Comparison of ENCODE assay signal across 1 cellular context in genomic region chr12:76611533-76611932, GRCh38.
TF ChIP-seq lines count a peak whose summit lies in the region.

No MANE protein-coding gene starts in this region.

TF ChIP-seq in IMR-90, 13 proteins besides CTCF, POLR2A, EP300 and RAD21:
- no peak for TF ChIP-seq RCOR1 (IDR thresholded peaks at IDR 0.05; ENCODE audit: insufficient replicate concordance, low read length)
- no peak for TF ChIP-seq BHLHE40 (IDR thresholded peaks at IDR 0.05; ENCODE audit: low read depth, low read length)
- TF ChIP-seq ELK1 (IDR thresholded peaks at IDR 0.05; ENCODE audit: borderline replicate concordance, low read depth, low read length): no peak
- TF ChIP-seq NFE2L2 (IDR thresholded peaks at IDR 0.05; ENCODE audit: low read depth, low read length): peak; percentile 57; the same call in 1 of the 2 replicates
- no peak for TF ChIP-seq MAZ (IDR thresholded peaks at IDR 0.05; ENCODE audit: borderline replicate concordance, low read depth, low read length)
- TF ChIP-seq USF2 (IDR thresholded peaks at IDR 0.05; ENCODE audit: low read depth, low read length): no peak
- no peak for TF ChIP-seq MXI1 (IDR thresholded peaks at IDR 0.05; ENCODE audit: borderline replicate concordance, low read depth, low read length)
- TF ChIP-seq RFX5 (IDR thresholded peaks at IDR 0.05; ENCODE audit: low read depth, low read length): no peak
- no peak for TF ChIP-seq CHD1 (IDR thresholded peaks at IDR 0.05; ENCODE audit: low read depth, low read length)
- TF ChIP-seq SMC3 (IDR thresholded peaks at IDR 0.05; ENCODE audit: low read depth, low read length): no peak
- 0 out of 2 replicates have a peak, but pooled peaks have one; percentile 31 for TF ChIP-seq FOS (IDR thresholded peaks at IDR 0.05; ENCODE audit: low read depth, low read length)
- peak; percentile 28; the same call in 1 of the 2 replicates for TF ChIP-seq MAFK (IDR thresholded peaks at IDR 0.05; ENCODE audit: low read depth, low read length)
- TF ChIP-seq CEBPB (IDR thresholded peaks at IDR 0.05; ENCODE audit: low read depth, low read length): peak; percentile 77
